2 cellular contexts compared by ENCODE assay signal in genomic region chr2:157749684-157750083, GRCh38.
TF ChIP-seq lines count a peak whose summit lies in the region.

No MANE protein-coding gene starts in this region.

TF ChIP-seq in IMR-90, 13 proteins besides CTCF, POLR2A, EP300 and RAD21:
- no peak for TF ChIP-seq SMC3 (IDR thresholded peaks at IDR 0.05; ENCODE audit: low read depth, low read length)

TF ChIP-seq in WTC11, 78 proteins besides CTCF, POLR2A, EP300 and RAD21:
- no peak for TF ChIP-seq TCF7 (CRISPR knock-in tag; IDR thresholded peaks at IDR 0.05; ENCODE audit: low read depth)
- TF ChIP-seq ZNF317 (CRISPR knock-in tag; IDR thresholded peaks at IDR 0.05; ENCODE audit: borderline replicate concordance, low read depth) = no peak
- no peak for TF ChIP-seq MLX (CRISPR knock-in tag; IDR thresholded peaks at IDR 0.05)
TF ChIP-seq in WTC11: peak in this region for 0.
